Comparison of ENCODE assay signal across 9 cellular contexts in the genomic region with DNA sequence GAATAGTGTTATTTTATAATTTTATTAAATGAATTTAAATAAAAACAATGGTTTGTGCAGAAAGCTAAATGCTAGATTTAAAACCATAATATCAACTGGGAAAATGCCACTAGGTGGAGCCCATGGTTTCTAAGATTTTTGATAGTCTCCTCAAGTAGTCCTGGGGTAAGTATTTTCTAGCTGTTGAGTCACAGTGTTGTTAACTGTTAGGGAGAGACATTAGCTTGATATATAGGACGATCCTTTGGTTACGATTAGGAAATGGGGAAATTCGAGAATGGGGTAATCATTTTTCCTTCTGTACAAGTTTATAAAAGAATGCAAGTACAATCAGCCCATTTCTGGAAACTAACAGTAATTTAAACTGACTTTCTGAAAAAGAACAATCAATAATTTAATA.
DNase-seq lines count a peak whose midpoint lies in the region; ATAC-seq and TF ChIP-seq lines count a peak whose summit lies in the region.
"Had no signal": no experiment of that assay in that cellular context is flagged by ENCODE, and none has a peak within 500 bp of the region (broad histone marks: within the 10 kb centered on the region; RNA-seq: fewer than 3 reads in every experiment).

No MANE protein-coding gene starts in this region.

- no peak overlapping the region for H3K27ac Mint-ChIP-seq in HFFc6
- H3K27ac Mint-ChIP-seq in T-cell, result no peak overlapping the region

- H3K9ac ChIP-seq in NT2/D1 (ENCODE audit: insufficient read length, low read depth) (no peak overlapping the region), mesenchymal stem cell (ENCODE audit: low read length) (peak overlapping the region; percentile 68)

- no peak overlapping the region for H2BK15ac ChIP-seq in mesenchymal stem cell (ENCODE audit: low read depth, poor library complexity, severe bottlenecking)

- POLR2A ChIA-PET in T-cell (lab: Charles Lee), result no interaction called here

- H3K4ac ChIP-seq in mesenchymal stem cell (ENCODE audit: low read depth in 1 of 2, low read length in 2 of 2), result no peak overlapping the region

- peak; percentile 86 for TF ChIP-seq CTCF in HFFc6 (IDR thresholded peaks at IDR 0.05)

- no peak overlapping the region for H2AFZ ChIP-seq in mesenchymal stem cell (ENCODE audit: low read depth, low read length)

- no peaks in the 10 kb centered on the region for H3K79me1 ChIP-seq in mesenchymal stem cell (replicated peaks; ENCODE audit: low read length, poor library complexity, severe bottlenecking)

- no peaks in the 10 kb centered on the region for H3K9me3 Mint-ChIP-seq in HFFc6
- no peaks in the 10 kb centered on the region for H3K9me3 Mint-ChIP-seq in T-cell

- H4K8ac ChIP-seq in mesenchymal stem cell (ENCODE audit: low read length), result no peak overlapping the region

- no peaks in the 10 kb centered on the region for H3K27me3 ChIP-seq in NT2/D1 (ENCODE audit: insufficient read depth, insufficient read length)
- no peaks in the 10 kb centered on the region for H3K27me3 ChIP-seq in mesenchymal stem cell (ENCODE audit: control insufficient read depth in 1 of 2, insufficient read depth in 1 of 2, low read length in 2 of 2)

- WGBS in mesenchymal stem cell, result no CpG with 5 or more reads among the region's 3 CpGs

- DNase-seq in DMS153 treated with DMSO at 0.1 percent for 48 hours (lab: John Stamatoyannopoulos, UW; ENCODE audit: unreplicated experiment), result peak; percentile 68
- DNase-seq in HFFc6, result peak; percentile 82
- DNase-seq in NT2/D1 (ENCODE audit: low read depth, low spot score), result peak; percentile 20
- peak; percentile 64 to 85 for DNase-seq in dermis microvascular lymphatic vessel endothelial cell (ENCODE audit: low read depth in 2 of 2)
- DNase-seq in mesenchymal stem cell, result peak; percentile 93
- DNase-seq in activated T-cell treated with anti-CD3 and anti-CD28 coated beads, Interleukin-2, amount 50 U/mL, for 1 hour, result no peak
- DNase-seq in T-cell, result no peak
- no peak for DNase-seq in GM19238 (ENCODE audit: insufficient read length, low spot score)

- ATAC-seq in T-cell (replicated peaks in 1 of 4), result no peak

- no peak overlapping the region for H4K91ac ChIP-seq in mesenchymal stem cell (ENCODE audit: low read length)

- no peak overlapping the region for H3K18ac ChIP-seq in mesenchymal stem cell (ENCODE audit: low read depth in 1 of 2, low read length in 2 of 2)

- H3K4me3 Mint-ChIP-seq in HFFc6, result peak overlapping the region; percentile 61
- no peak overlapping the region for H3K4me3 Mint-ChIP-seq in T-cell

- H3K4me2 ChIP-seq in mesenchymal stem cell (ENCODE audit: low read length, poor library complexity, severe bottlenecking), result no peak overlapping the region

- H2AK5ac ChIP-seq in mesenchymal stem cell (ENCODE audit: low read length, severe bottlenecking), result no peak overlapping the region

- H3K36me3 Mint-ChIP-seq in HFFc6 (ENCODE audit: low read depth) (no peaks in the 10 kb centered on the region), T-cell (no peaks in the 10 kb centered on the region)

- CTCF ChIA-PET in T-cell (lab: Charles Lee), result interaction anchor here (0.9 to 1.8 kb wide), 2 partner anchors 949 to 950 kb away, joined by 7 read pairs; no protein-coding TSS in a partner anchor

- no peaks in the 10 kb centered on the region for H3K4me1 ChIP-seq in NT2/D1 (ENCODE audit: insufficient read depth, insufficient read length)
- H3K4me1 ChIP-seq in mesenchymal stem cell (ENCODE audit: control insufficient read depth, insufficient read depth, low read depth, low read length), result no peaks in the 10 kb centered on the region

- no peak overlapping the region for H2BK120ac ChIP-seq in mesenchymal stem cell (ENCODE audit: low read depth, low read length)

- H2BK5ac ChIP-seq in mesenchymal stem cell (ENCODE audit: low read depth, low read length, poor library complexity, severe bottlenecking), result no peak overlapping the region

- H3K9me3 ChIP-seq in NT2/D1 (ENCODE audit: insufficient read depth, low read length), result no peaks in the 10 kb centered on the region
- no peaks in the 10 kb centered on the region for H3K9me3 ChIP-seq in mesenchymal stem cell (ENCODE audit: control insufficient read depth, low read length)

- no peak overlapping the region for H3K23ac ChIP-seq in mesenchymal stem cell (ENCODE audit: low read length in 2 of 2)

- H2BK12ac ChIP-seq in mesenchymal stem cell (ENCODE audit: low read length in 2 of 2), result no peak overlapping the region

- H3K27me3 Mint-ChIP-seq in HFFc6 (ENCODE audit: insufficient read depth) (no peaks in the 10 kb centered on the region), T-cell (peaks cover 3 to 5% of the 10 kb centered on the region in 2 donors)

- H3K4me1 Mint-ChIP-seq in HFFc6 (ENCODE audit: low read depth) (peaks cover 12% of the 10 kb centered on the region), T-cell (no peaks in the 10 kb centered on the region)

- H3K27ac ChIP-seq in mesenchymal stem cell (ENCODE audit: low read length, poor library complexity, severe bottlenecking), result no peak overlapping the region
- H3K27ac ChIP-seq: skin epidermis had no signal

- no peak overlapping the region for H3K14ac ChIP-seq in mesenchymal stem cell (ENCODE audit: low read length in 2 of 2)

- H3K4me3 ChIP-seq in NT2/D1 (ENCODE audit: insufficient read length, low read depth) (no peak overlapping the region), mesenchymal stem cell (ENCODE audit: insufficient read depth in 1 of 2, low read depth in 1 of 2, low read length in 2 of 2) (peak overlapping the region in 1 of 2 experiments; percentile 33)
- H3K4me3 ChIP-seq: skin epidermis had no signal

- H3K36me3 ChIP-seq in NT2/D1 (ENCODE audit: insufficient read depth, insufficient read length, low read length), result no peaks in the 10 kb centered on the region
- H3K36me3 ChIP-seq in mesenchymal stem cell (ENCODE audit: control insufficient read depth in 1 of 2, insufficient read depth in 2 of 2, low read depth in 1 of 2, low read length in 2 of 2), result no peaks in the 10 kb centered on the region

Comparison
In these comparisons a context has a peak if more than half of its experiments do, and no peak if none do; other contexts are left out.
1. DNase-seq: peak in DMS153 treated with DMSO at 0.1 percent for 48 hours (single experiment), HFFc6 (single experiment), NT2/D1 (single experiment), dermis microvascular lymphatic vessel endothelial cell (2 of 2) and mesenchymal stem cell (single experiment); none in activated T-cell treated with anti-CD3 and anti-CD28 coated beads, Interleukin-2, amount 50 U/mL, for 1 hour (single experiment), T-cell (0 of 34) and GM19238 (single experiment).